In genomic region chr2:3423492-3424170, GRCh38 we compare ENCODE assay signal across 8 cellular contexts. TPM values are rescaled to one million over a fixed set of nuclear protein-coding genes. Genes with fewer than 3 reads are reported as not detected.
DNase-seq lines count a peak whose midpoint lies in the region; ATAC-seq and TF ChIP-seq lines count a peak whose summit lies in the region.

No MANE protein-coding gene starts in this region.

- DNase-seq in GM10248 (ENCODE audit: extremely low spot score) (peak; percentile 69), SHP77 treated with DMSO at 0.1 percent for 48 hours (lab: John Stamatoyannopoulos, UW) (peak; percentile 91), germinal center (ENCODE audit: low spot score) (peak; percentile 78), renal cortical epithelial cell (ENCODE audit: low read depth) (peak; percentile 22), NCI-H2107 (lab: John Stamatoyannopoulos, UW) (no peak), NCI-H226 (no peak)
- peak; percentile 91 for DNase-seq in activated effector memory CD4-positive, alpha-beta T cell treated with anti-CD3 and anti-CD28 coated beads, Interleukin-2, amount 50 U/mL, for 16 hours

- peak; percentile 56 for ATAC-seq in HG03520 (IDR thresholded peaks at IDR 0.05; ENCODE audit: unreplicated experiment)

- CTCF ChIA-PET in GM10248 (lab: Yijun Ruan, JAX) = interaction anchor here (0.7 to 10.9 kb wide), 35 partner anchors 8 to 521 kb away, joined by 3 to 103 read pairs (median 4); partner anchors contain the start of genes ALLC, EIPR1 and RNASEH1

- TF ChIP-seq CTCF in GM10248 (IDR thresholded peaks at IDR 0.05; ENCODE audit: control extremely low read depth, extremely low read depth, low read depth, missing control alignments) = peak; percentile 80

- POLR2A ChIA-PET in GM10248 (lab: Yijun Ruan, JAX) = no interaction called here

RNA-seq across cellular contexts. Expression of gene TRAPPC12, which starts 44.1 kb away (rescaled TPM):
- 37.3 and 47.2 TPM in 2 replicates for total RNA-seq in renal cortical epithelial cell

RNA-seq across cellular contexts. Expression of gene EIPR1, which starts 46.0 kb away (rescaled TPM):
- 43.3 and 70.8 TPM in 2 replicates for total RNA-seq in renal cortical epithelial cell

Comparison
In these comparisons a context has a peak if more than half of its experiments do, and no peak if none do; other contexts are left out.
1. DNase-seq: peak in GM10248 (single experiment), SHP77 treated with DMSO at 0.1 percent for 48 hours (single experiment), activated effector memory CD4-positive, alpha-beta T cell treated with anti-CD3 and anti-CD28 coated beads, Interleukin-2, amount 50 U/mL, for 16 hours (single experiment), germinal center (single experiment) and renal cortical epithelial cell (single experiment); none in NCI-H2107 (single experiment) and NCI-H226 (single experiment).